In genomic region chr10:595473-595872, GRCh38 we compare ENCODE assay signal across 31 cellular contexts.
"Had no signal": no experiment of that assay in that cellular context is flagged by ENCODE, and none has a peak within 500 bp of the region (broad histone marks: within the 10 kb centered on the region; RNA-seq: fewer than 3 reads in every experiment).

No MANE protein-coding gene starts in this region.

- H3K27me3 ChIP-seq: adrenal gland, ascending aorta, breast epithelium, cardiac muscle cell, colonic mucosa, esophagus squamous epithelium, gastroesophageal sphincter had no signal

- H3K4me3 ChIP-seq: adrenal gland, ascending aorta, breast epithelium, cardiac muscle cell, colonic mucosa, esophagus squamous epithelium, gastroesophageal sphincter had no signal

- DNase-seq: activated B cell treated with CpG ODN at 0.5 μM for 24 hours; activated CD4-positive, alpha-beta memory T cell treated with anti-CD3 and anti-CD28 coated beads, Interleukin-2, amount 10 ng/mL, durations not matched to agents 7 days and 5 days; activated CD4-positive, alpha-beta T cell treated with anti-CD3 and anti-CD28 coated beads, Interleukin-2, amount 10 ng/mL, durations not matched to agents 24 days and 14 days; activated CD8-positive, alpha-beta memory T cell treated with anti-CD3 and anti-CD28 coated beads, Interleukin-2, amount 50 U/mL, for 48 hours; activated gamma-delta T cell; activated naive CD4-positive, alpha-beta T cell; activated naive CD4-positive, alpha-beta T cell treated with anti-CD3 and anti-CD28 coated beads, Interleukin-2, amount 10 ng/mL, durations not matched to agents 7 days and 5 days; activated T-cell treated with anti-CD3 and anti-CD28 coated beads for 4 hours; activated T-cell treated with anti-CD3 and anti-CD28 coated beads, Interleukin-2, amount 50 U/mL, for 24 hours; activated T-cell treated with anti-CD3 and anti-CD28 coated beads, Interleukin-2, amount 50 U/mL, for 72 hours; central memory CD4-positive, alpha-beta T cell; cerebellar nuclear complex; colonic mucosa; effector CD8-positive, alpha-beta T cell; esophagus squamous epithelium; foreskin melanocyte; T-helper 1 cell; T-helper 17 cell; T1000; WERI-Rb-1 had no signal

- H3K27me3 Mint-ChIP-seq: brain had no signal

- H3K4me1 Mint-ChIP-seq: activated B cell treated with CpG ODN at 0.5 μM for 24 hours; activated CD4-positive, alpha-beta memory T cell treated with anti-CD3 and anti-CD28 coated beads, Interleukin-2, amount 10 ng/mL, durations not matched to agents 7 days and 5 days; activated CD4-positive, alpha-beta T cell treated with anti-CD3 and anti-CD28 coated beads, Interleukin-2, amount 10 ng/mL, durations not matched to agents 24 days and 14 days; activated naive CD4-positive, alpha-beta T cell treated with anti-CD3 and anti-CD28 coated beads, Interleukin-2, amount 10 ng/mL, durations not matched to agents 7 days and 5 days; T-helper 17 cell had no signal

- H3K36me3 Mint-ChIP-seq: activated naive CD4-positive, alpha-beta T cell treated with anti-CD3 and anti-CD28 coated beads, Interleukin-2, amount 10 ng/mL, durations not matched to agents 7 days and 5 days; activated naive CD4-positive, alpha-beta T cell treated with anti-CD3 and anti-CD28 coated beads, Interleukin-2, amount 50 U/mL, for 72 hours had no signal

- H3K4me3 Mint-ChIP-seq: activated B cell treated with CpG ODN at 0.5 μM for 24 hours; activated CD4-positive, alpha-beta memory T cell treated with anti-CD3 and anti-CD28 coated beads, Interleukin-2, amount 10 ng/mL, durations not matched to agents 7 days and 5 days; activated CD4-positive, alpha-beta T cell treated with anti-CD3 and anti-CD28 coated beads, Interleukin-2, amount 10 ng/mL, durations not matched to agents 24 days and 14 days; activated naive CD4-positive, alpha-beta T cell treated with anti-CD3 and anti-CD28 coated beads, Interleukin-2, amount 10 ng/mL, durations not matched to agents 7 days and 5 days; activated T-cell treated with anti-CD3 and anti-CD28 coated beads, Interleukin-2, amount 50 U/mL, for 24 hours; activated T-cell treated with anti-CD3 and anti-CD28 coated beads, Interleukin-2, amount 50 U/mL, for 72 hours; brain; T-helper 17 cell; T-helper 2 cell treated with Interferon-gamma antibody and Interleukin-4, amounts not matched to agents 5 μg/mL and 100 μg/mL, for 36 hours had no signal

- H3K27ac ChIP-seq: adrenal gland, ascending aorta, breast epithelium, cardiac muscle cell, colonic mucosa, epithelial cell of prostate, esophagus squamous epithelium, WERI-Rb-1 had no signal

- H3K36me3 ChIP-seq: adrenal gland, ascending aorta, breast epithelium, cardiac muscle cell, colonic mucosa, esophagus squamous epithelium, WERI-Rb-1 had no signal

- H3K9me3 ChIP-seq: adrenal gland, ascending aorta, breast epithelium, colonic mucosa, esophagus squamous epithelium, gastroesophageal sphincter had no signal

- ATAC-seq: activated CD4-positive, CD25-positive, alpha-beta regulatory T cell treated with anti-CD3 and anti-CD28 coated beads, Interleukin-2, amount 50 U/mL, for 24 hours; activated naive CD4-positive, alpha-beta T cell treated with anti-CD3 and anti-CD28 coated beads, Interleukin-2, amount 50 U/mL, for 72 hours; activated T-cell treated with anti-CD3 and anti-CD28 coated beads, Interleukin-2, amount 50 U/mL, for 72 hours; gastroesophageal sphincter; SK-N-SH treated with all-trans-retinoic acid at 6 μM for 48 hours; T-helper 17 cell had no signal

- H3K4me1 ChIP-seq: adrenal gland, breast epithelium, colonic mucosa had no signal

- H3K27ac Mint-ChIP-seq: activated B cell treated with CpG ODN at 0.5 μM for 24 hours; activated CD4-positive, alpha-beta memory T cell treated with anti-CD3 and anti-CD28 coated beads, Interleukin-2, amount 10 ng/mL, durations not matched to agents 7 days and 5 days; activated CD4-positive, alpha-beta T cell treated with anti-CD3 and anti-CD28 coated beads, Interleukin-2, amount 10 ng/mL, durations not matched to agents 24 days and 14 days; activated naive CD4-positive, alpha-beta T cell treated with anti-CD3 and anti-CD28 coated beads, Interleukin-2, amount 10 ng/mL, durations not matched to agents 7 days and 5 days; activated naive CD4-positive, alpha-beta T cell treated with anti-CD3 and anti-CD28 coated beads, Interleukin-2, amount 50 U/mL, for 72 hours; activated T-cell treated with anti-CD3 and anti-CD28 coated beads, Interleukin-2, amount 50 U/mL, for 24 hours; activated T-cell treated with anti-CD3 and anti-CD28 coated beads, Interleukin-2, amount 50 U/mL, for 72 hours; brain; T-helper 17 cell; T-helper 2 cell treated with Interferon-gamma antibody and Interleukin-4, amounts not matched to agents 5 μg/mL and 100 μg/mL, for 36 hours had no signal

- H3K9me3 Mint-ChIP-seq: activated B cell treated with CpG ODN at 0.5 μM for 24 hours; activated CD4-positive, alpha-beta memory T cell treated with anti-CD3 and anti-CD28 coated beads, Interleukin-2, amount 10 ng/mL, durations not matched to agents 7 days and 5 days; activated CD4-positive, alpha-beta T cell treated with anti-CD3 and anti-CD28 coated beads, Interleukin-2, amount 10 ng/mL, durations not matched to agents 24 days and 14 days; activated naive CD4-positive, alpha-beta T cell treated with anti-CD3 and anti-CD28 coated beads, Interleukin-2, amount 10 ng/mL, durations not matched to agents 7 days and 5 days; activated naive CD4-positive, alpha-beta T cell treated with anti-CD3 and anti-CD28 coated beads, Interleukin-2, amount 50 U/mL, for 72 hours; activated T-cell treated with anti-CD3 and anti-CD28 coated beads, Interleukin-2, amount 50 U/mL, for 24 hours; activated T-cell treated with anti-CD3 and anti-CD28 coated beads, Interleukin-2, amount 50 U/mL, for 72 hours; T-helper 2 cell treated with Interferon-gamma antibody and Interleukin-4, amounts not matched to agents 5 μg/mL and 100 μg/mL, for 36 hours had no signal
